ENCODE assay signal across 17 cellular contexts in the genomic region with DNA sequence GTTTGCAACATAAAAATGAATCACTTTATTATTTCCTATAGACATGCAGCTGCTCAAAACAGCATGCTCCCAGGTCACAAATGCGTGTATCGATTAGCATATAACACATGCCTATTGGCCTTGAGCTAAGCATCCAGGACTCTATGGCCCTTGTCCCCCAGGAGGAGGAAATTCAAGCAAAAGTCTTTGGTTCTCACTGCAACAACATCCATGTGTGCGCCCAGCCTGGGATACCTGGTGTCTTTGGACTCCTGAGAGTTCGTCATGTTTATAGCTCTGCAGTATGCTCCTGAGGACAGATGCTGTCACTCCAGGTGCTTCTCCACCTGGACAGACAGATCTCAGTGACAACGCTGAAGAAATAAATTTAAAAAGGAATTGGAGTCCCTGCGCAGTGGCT.
"Had no signal": no experiment of that assay in that cellular context is flagged by ENCODE, and none has a peak within 500 bp of the region (broad histone marks: within the 10 kb centered on the region; RNA-seq: fewer than 3 reads in every experiment).

No MANE protein-coding gene starts in this region.

- ATAC-seq: activated T-cell treated with anti-CD3 and anti-CD28 coated beads, Interleukin-2, amount 50 U/mL, for 4 hours had no signal

- H3K36me3 ChIP-seq: adrenal gland had no signal

- H3K9me3 ChIP-seq: adrenal gland had no signal

- H3K27me3 ChIP-seq: adrenal gland had no signal

- H3K4me3 ChIP-seq: adrenal gland had no signal

- DNase-seq: activated CD4-positive, alpha-beta T cell treated with anti-CD3 and anti-CD28 coated beads for 48 hours; activated CD4-positive, alpha-beta T cell treated with anti-CD3 and anti-CD28 coated beads, Interleukin-2, amount 50 U/mL, for 48 hours; activated CD4-positive, CD25-positive, alpha-beta regulatory T cell treated with anti-CD3 and anti-CD28 coated beads, Interleukin-2, amount 50 U/mL, for 72 hours; activated CD8-positive, alpha-beta memory T cell treated with anti-CD3 and anti-CD28 coated beads for 24 hours; activated gamma-delta T cell treated with Interleukin-2 at 50 U/mL for 16 hours; activated naive CD4-positive, alpha-beta T cell treated with anti-CD3 and anti-CD28 coated beads, Interleukin-2, amount 50 U/mL, for 16 hours; activated naive CD8-positive, alpha-beta T cell treated with anti-CD3 and anti-CD28 coated beads, Interleukin-2, amount 10 ng/mL, durations not matched to agents 7 days and 5 days; activated T-cell treated with anti-CD3 and anti-CD28 coated beads, Interleukin-2, amount 50 U/mL, for 4 hours; central memory CD4-positive, alpha-beta T cell; Kasumi-1; NCI-H1105 treated with DMSO at 0.1 percent for 48 hours; NCI-H1436 treated with DMSO at 0.1 percent for 48 hours; NCI-H187; NCI-H2081 treated with DMSO at 0.1 percent for 48 hours; NCI-H524; SHP77 treated with DMSO at 0.1 percent for 48 hours had no signal
